Comparison of ENCODE assay signal across 1 cellular context in the genomic region with DNA sequence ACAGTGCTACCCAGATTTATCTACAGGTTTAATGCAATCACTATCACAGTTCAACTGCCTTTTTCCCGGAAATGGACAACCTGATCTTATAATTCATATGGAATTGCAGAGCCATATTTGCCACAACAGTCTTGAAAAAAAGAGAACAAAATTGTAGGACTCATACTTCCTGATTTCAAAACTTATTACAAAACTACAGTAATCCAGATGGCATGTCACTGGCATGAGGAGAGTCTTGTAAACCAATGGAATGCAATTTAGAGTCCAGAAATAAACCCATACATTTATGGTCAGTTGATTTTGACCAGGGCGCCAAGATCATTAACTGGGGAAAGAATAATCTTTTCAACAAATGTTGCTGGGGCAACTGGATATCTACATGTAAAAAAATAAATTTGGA. TPM values are rescaled to one million over a fixed set of nuclear protein-coding genes. Genes with fewer than 3 reads are reported as not detected.
"Had no signal": no experiment of that assay in that cellular context is flagged by ENCODE, and none has a peak within 500 bp of the region (broad histone marks: within the 10 kb centered on the region; RNA-seq: fewer than 3 reads in every experiment).

No MANE protein-coding gene starts in this region.

RNA-seq across cellular contexts. Expression of a gene that starts 32.1 kb away (rescaled TPM):
- total RNA-seq: ascending aorta had no signal
